8 cellular contexts compared by ENCODE assay signal in the genomic region with DNA sequence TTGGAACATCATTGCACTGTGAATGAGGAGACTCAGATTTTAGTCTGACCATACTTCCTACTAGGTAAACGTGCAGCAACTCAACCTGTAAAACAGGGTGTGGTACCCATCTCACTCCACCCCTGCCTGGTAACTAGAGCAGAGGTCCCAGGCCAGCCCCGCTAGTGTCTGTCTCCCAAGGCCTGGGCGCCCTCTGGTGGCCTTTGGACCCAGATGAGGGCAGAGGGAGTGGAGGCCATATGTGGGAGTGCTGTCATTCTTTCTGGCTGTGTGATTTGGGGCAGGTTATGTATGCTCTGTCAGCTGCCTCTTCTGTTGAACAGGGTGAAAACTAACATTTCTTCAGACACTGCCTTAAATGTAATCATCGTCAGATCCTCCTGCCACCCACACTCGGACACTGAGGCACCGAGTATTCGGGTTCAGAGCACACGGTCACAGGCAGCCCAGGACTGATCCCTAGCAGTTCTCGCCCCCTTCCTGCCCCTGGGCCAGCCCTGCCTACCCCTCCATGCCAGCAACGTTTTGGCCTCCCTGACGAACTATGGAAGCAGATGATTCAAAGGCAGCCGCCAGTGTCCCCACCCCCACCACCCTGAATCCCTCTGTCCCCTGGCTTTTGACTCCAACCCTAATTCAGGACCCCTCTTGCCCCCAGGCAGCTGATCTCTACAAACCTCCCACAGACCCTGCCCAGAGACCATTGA.
DNase-seq lines count a peak whose midpoint lies in the region; ATAC-seq, FAIRE-seq and TF ChIP-seq lines count a peak whose summit lies in the region.

No MANE protein-coding gene starts in this region.

- no peak overlapping the region for H3K4me2 ChIP-seq in OCI-LY7 (ENCODE audit: low read length)

- H3K4me3 Mint-ChIP-seq in natural killer cell: peak overlapping the region; percentile 78
- no peak overlapping the region for H3K4me3 Mint-ChIP-seq in stimulated activated naive B cell treated with anti-CD40 and anti-IgM and Interleukin-4, amounts not matched to agents 10 μg/mL and 1 μg/mL and 100 μg/mL, for 72 hours

- H3K27ac Mint-ChIP-seq in natural killer cell: peak overlapping the region; percentile 91 to 100
- H3K27ac Mint-ChIP-seq in stimulated activated naive B cell treated with anti-CD40 and anti-IgM and Interleukin-4, amounts not matched to agents 10 μg/mL and 1 μg/mL and 100 μg/mL, for 72 hours: no peak overlapping the region

- H3K27me3 Mint-ChIP-seq in natural killer cell (ENCODE audit: low read depth in 2 of 2): no peaks in the 10 kb centered on the region
- peaks cover 22 to 27% of the 10 kb centered on the region in 2 donors for H3K27me3 Mint-ChIP-seq in stimulated activated naive B cell treated with anti-CD40 and anti-IgM and Interleukin-4, amounts not matched to agents 10 μg/mL and 1 μg/mL and 100 μg/mL, for 72 hours

- BruUV-seq in OCI-LY7 (replicated peaks; lab: Mats Ljungman, UMichigan): no TSS peak

- H3K36me3 ChIP-seq in OCI-LY7 (ENCODE audit: insufficient read depth, low read length): no peaks in the 10 kb centered on the region

- intact Hi-C loops in OCI-LY7 (cut with micrococcal nuclease; ENCODE audit: unreplicated experiment) (loop anchor here (1.0 kb wide), 6 partner anchors 41 to 376 kb away; no protein-coding TSS in a partner anchor), natural killer cell (cut with micrococcal nuclease) (loop anchor here (2.0 to 10.0 kb wide), 3 partner anchors 41 to 377 kb away; no protein-coding TSS in a partner anchor)

- peak; percentile 96 for TF ChIP-seq CTCF in OCI-LY7 (conservative IDR thresholded peaks at IDR 0.05; ENCODE audit: low read length)
- TF ChIP-seq CTCF in natural killer cell (IDR thresholded peaks at IDR 0.05): peak; percentile 79

- DNase-seq in DMS 273 (lab: John Stamatoyannopoulos, UW; ENCODE audit: unreplicated experiment): peak; percentile 95
- peak; percentile 89 for DNase-seq in HTR-8/SVneo (ENCODE audit: insufficient read length, low spot score)
- DNase-seq in OCI-LY7 (ENCODE audit: low spot score): peak; percentile 92
- DNase-seq in activated T-cell treated with anti-CD3 and anti-CD28 coated beads for 4 hours: peak; percentile 83
- DNase-seq in natural killer cell: peak; percentile 83
- peak; percentile 76 for DNase-seq in stimulated activated naive B cell treated with anti-CD40 and anti-IgM and Interleukin-4, amounts not matched to agents 10 μg/mL and 1 μg/mL and 100 μg/mL, for 72 hours

- H3K4me1 ChIP-seq in OCI-LY7 (ENCODE audit: insufficient read depth, low read length, poor library complexity, severe bottlenecking): peaks cover 29% of the 10 kb centered on the region

- peak; percentile 20 for FAIRE-seq in HTR-8/SVneo (lab: Jason Lieb, UNC)

- H3K4me3 ChIP-seq in OCI-LY7 (ENCODE audit: low read depth, low read length, poor library complexity, severe bottlenecking): no peak overlapping the region

- ATAC-seq in GM21423 (IDR thresholded peaks at IDR 0.05; ENCODE audit: unreplicated experiment) (peak; percentile 82), esophagus mucosa (peak; percentile 99), natural killer cell (peak; percentile 47 to 76 (median 63))
- peak; percentile 98 for ATAC-seq in stimulated activated naive B cell treated with anti-CD40 and anti-IgM and Interleukin-4, amounts not matched to agents 10 μg/mL and 1 μg/mL and 100 μg/mL, for 72 hours (replicated peaks)

- no peak overlapping the region for H3K27ac ChIP-seq in OCI-LY7 (ENCODE audit: low read depth, low read length, poor library complexity, severe bottlenecking)

- H3K79me2 ChIP-seq in OCI-LY7 (ENCODE audit: insufficient read depth, low read depth, low read length): no peaks in the 10 kb centered on the region

- no peaks in the 10 kb centered on the region for H3K9me3 ChIP-seq in OCI-LY7 (ENCODE audit: low read length)

- no peaks in the 10 kb centered on the region for H3K9me3 Mint-ChIP-seq in natural killer cell
- H3K9me3 Mint-ChIP-seq in stimulated activated naive B cell treated with anti-CD40 and anti-IgM and Interleukin-4, amounts not matched to agents 10 μg/mL and 1 μg/mL and 100 μg/mL, for 72 hours: no peaks in the 10 kb centered on the region

- no peak overlapping the region for H2AFZ ChIP-seq in OCI-LY7 (ENCODE audit: low read length)

- CTCF ChIA-PET in OCI-LY7 (lab: Charles Lee; ENCODE audit: unreplicated experiment): interaction anchor here (1.1 kb wide), 1 partner anchor 174 kb away, joined by 4 read pairs; no protein-coding TSS in a partner anchor

- H3K36me3 Mint-ChIP-seq in natural killer cell: peaks cover 33% of the 10 kb centered on the region
- no peaks in the 10 kb centered on the region for H3K36me3 Mint-ChIP-seq in stimulated activated naive B cell treated with anti-CD40 and anti-IgM and Interleukin-4, amounts not matched to agents 10 μg/mL and 1 μg/mL and 100 μg/mL, for 72 hours

- peaks cover 87 to 94% of the 10 kb centered on the region in 2 donors for H3K4me1 Mint-ChIP-seq in natural killer cell
- peaks cover 27 to 38% of the 10 kb centered on the region in 2 donors for H3K4me1 Mint-ChIP-seq in stimulated activated naive B cell treated with anti-CD40 and anti-IgM and Interleukin-4, amounts not matched to agents 10 μg/mL and 1 μg/mL and 100 μg/mL, for 72 hours

- POLR2A ChIA-PET in OCI-LY7 (lab: Charles Lee): no interaction called here

- H3K9me2 ChIP-seq in OCI-LY7 (ENCODE audit: insufficient read depth, low read length): no peaks in the 10 kb centered on the region

- H4K20me1 ChIP-seq in OCI-LY7 (ENCODE audit: insufficient read depth, low read length): no peaks in the 10 kb centered on the region
